10 cellular contexts compared by ENCODE assay signal in genomic region chr1:165829888-165830287, GRCh38. TPM values are rescaled to one million over a fixed set of nuclear protein-coding genes. Genes with fewer than 3 reads are reported as not detected.
DNase-seq lines count a peak whose midpoint lies in the region; ATAC-seq and TF ChIP-seq lines count a peak whose summit lies in the region.
"Had no signal": no experiment of that assay in that cellular context is flagged by ENCODE, and none has a peak within 500 bp of the region (broad histone marks: within the 10 kb centered on the region; RNA-seq: fewer than 3 reads in every experiment).

No MANE protein-coding gene starts in this region.

- no peak overlapping the region for H3K18ac ChIP-seq in trophoblast cell (ENCODE audit: low read length)

- H3K4me3 ChIP-seq in Karpas-422 (ENCODE audit: low read length): peak overlapping the region; percentile 90
- peak overlapping the region; percentile 81 to 89 (median 85) for H3K4me3 ChIP-seq in mammary epithelial cell (replicated peaks in 1 of 3; ENCODE audit: insufficient read depth in 1 of 3, low read depth in 2 of 3, low read length in 3 of 3)
- no peak overlapping the region for H3K4me3 ChIP-seq in trophoblast cell (ENCODE audit: low read depth, low read length)

- no peak overlapping the region for H2BK12ac ChIP-seq in trophoblast cell (ENCODE audit: low read length)

- no TSS peak for BruUV-seq in mammary epithelial cell (replicated peaks; lab: Mats Ljungman, UMichigan)

- no peak for ATAC-seq in GM21390 (IDR thresholded peaks at IDR 0.05; ENCODE audit: unreplicated experiment)

- H3K4me2 ChIP-seq in Karpas-422 (ENCODE audit: low read depth, low read length, poor library complexity, severe bottlenecking) (peak overlapping the region; percentile 92), mammary epithelial cell (ENCODE audit: insufficient read depth, low read depth, low read length) (peak overlapping the region; percentile 89), trophoblast cell (ENCODE audit: low read length) (no peak overlapping the region)

- H3K9me3 ChIP-seq in Karpas-422 (ENCODE audit: low read length) (no peaks in the 10 kb centered on the region), mammary epithelial cell (replicated peaks; ENCODE audit: insufficient read depth, low read length) (no peaks in the 10 kb centered on the region), trophoblast cell (ENCODE audit: insufficient read depth, low read depth, low read length) (no peaks in the 10 kb centered on the region)

- H3K4me1 ChIP-seq in Karpas-422 (ENCODE audit: low read length): peaks cover 33% of the 10 kb centered on the region
- H3K4me1 ChIP-seq in mammary epithelial cell (ENCODE audit: insufficient read depth, low read length): peaks cover 13% of the 10 kb centered on the region
- H3K4me1 ChIP-seq in trophoblast cell (ENCODE audit: control insufficient read depth in 1 of 2, insufficient read depth in 2 of 2, low read length in 2 of 2): peaks cover 5 to 14% of the 10 kb centered on the region in 2 experiments

- no peak overlapping the region for H4K8ac ChIP-seq in trophoblast cell (ENCODE audit: low read depth, low read length)

- no peak overlapping the region for H2BK5ac ChIP-seq in trophoblast cell (ENCODE audit: low read depth, low read length, poor library complexity)

- no peak overlapping the region for H4K12ac ChIP-seq in trophoblast cell (ENCODE audit: low read depth, low read length)

- TF ChIP-seq CTCF in mammary epithelial cell (conservative IDR thresholded peaks at IDR 0.05 in 1 of 2, IDR thresholded peaks at IDR 0.05 in 1 of 2; ENCODE audit: extremely low read depth in 1 of 2, insufficient read depth in 1 of 2, low read depth in 1 of 2, low read length in 2 of 2): no peak

- in situ Hi-C loops in mammary epithelial cell (cut with MboI; ENCODE audit: low sequenced_read_pairs in 2 of 2): loop anchor here in 1 of 2 donors (10.0 kb wide), 1 partner anchor 65 kb away; the partner anchor contains the start of gene TMCO1

- CTCF ChIA-PET in mammary epithelial cell (lab: Charles Lee; ENCODE audit: low non-redundant PET): no interaction called here

- peaks cover 14% of the 10 kb centered on the region for H3K79me1 ChIP-seq in trophoblast cell (ENCODE audit: low read length)

- H4K20me1 ChIP-seq in Karpas-422 (ENCODE audit: insufficient read depth, low read depth, low read length) (peaks cover 6% of the 10 kb centered on the region; the same call in 1 of the 2 replicates), mammary epithelial cell (ENCODE audit: insufficient read depth, low read length) (peaks cover 13% of the 10 kb centered on the region)

- no peak overlapping the region for H3K23ac ChIP-seq in trophoblast cell (ENCODE audit: low read length)

- no peak overlapping the region for H2BK120ac ChIP-seq in trophoblast cell (ENCODE audit: insufficient read depth, low read length, poor library complexity)

- peak; percentile 18 for DNase-seq in NCI-H2171 treated with DMSO at 0.1 percent for 48 hours (lab: John Stamatoyannopoulos, UW)
- no peak for DNase-seq in NCI-H2171 (lab: John Stamatoyannopoulos, UW)
- no peak for DNase-seq in Karpas-422
- DNase-seq in mammary epithelial cell: no peak
- DNase-seq in trophoblast cell: no peak
- DNase-seq in H4 (ENCODE audit: low spot score): no peak
- DNase-seq in superior temporal gyrus (ENCODE audit: extremely low spot score): no peak
- DNase-seq: NCI-H1436, posterior cingulate gyrus had no signal

- H2AFZ ChIP-seq in Karpas-422 (ENCODE audit: low read length) (no peak overlapping the region), mammary epithelial cell (ENCODE audit: low read depth, low read length) (no peak overlapping the region), trophoblast cell (ENCODE audit: insufficient read depth, low read length, poor library complexity) (no peak overlapping the region)

- H2AK5ac ChIP-seq in trophoblast cell (ENCODE audit: low read length): no peak overlapping the region

- no peaks in the 10 kb centered on the region for H3K9me2 ChIP-seq in Karpas-422 (replicated peaks; ENCODE audit: insufficient read depth, low read length)

- no peak overlapping the region for H3K14ac ChIP-seq in trophoblast cell (ENCODE audit: low read length)

- peak overlapping the region; percentile 94 for H3K4ac ChIP-seq in trophoblast cell (ENCODE audit: low read depth, low read length)

- H3K27me3 ChIP-seq in Karpas-422 (ENCODE audit: low read length) (no peaks in the 10 kb centered on the region), mammary epithelial cell (ENCODE audit: insufficient read depth, low read length) (no peaks in the 10 kb centered on the region), trophoblast cell (ENCODE audit: insufficient read depth, low read length) (no peaks in the 10 kb centered on the region)

- H3K27ac ChIP-seq in Karpas-422 (ENCODE audit: low read length): peak overlapping the region; percentile 80; the same call in 1 of the 2 replicates
- peak overlapping the region; percentile 85 for H3K27ac ChIP-seq in mammary epithelial cell (ENCODE audit: insufficient read depth, low read depth, low read length)
- no peak overlapping the region for H3K27ac ChIP-seq in trophoblast cell (ENCODE audit: low read depth, low read length)

- intact Hi-C loops in mammary epithelial cell (cut with micrococcal nuclease): loop anchor here (1.0 to 2.0 kb wide), 5 partner anchors 41 to 199 kb away; partner anchors contain the start of genes MGST3 and TMCO1

- H3K79me2 ChIP-seq in Karpas-422 (ENCODE audit: low read length): peaks cover 73% of the 10 kb centered on the region
- H3K79me2 ChIP-seq in mammary epithelial cell (ENCODE audit: insufficient read depth, low read length): peaks cover 74% of the 10 kb centered on the region
- peaks cover 32% of the 10 kb centered on the region for H3K79me2 ChIP-seq in trophoblast cell (ENCODE audit: control insufficient read depth, insufficient read depth, low read length, poor library complexity)

- dilution Hi-C loops in mammary epithelial cell (cut with HindIII; ENCODE audit: low sequenced_read_pairs): loop anchor here (5.0 kb wide), 1 partner anchor 63 kb away; the partner anchor contains the start of gene TMCO1

- 50% methylated on average over 4 of the region's 4 CpGs for WGBS in mammary epithelial cell (ENCODE audit: low coverage, missing lambda C conversion rate)
- WGBS in trophoblast cell (ENCODE audit: extremely low coverage, insufficient coverage, insufficient read length): no CpG with 5 or more reads among the region's 4 CpGs

- H3K9ac ChIP-seq in Karpas-422 (ENCODE audit: low read length): peak overlapping the region; percentile 97
- peak overlapping the region; percentile 87 for H3K9ac ChIP-seq in mammary epithelial cell (ENCODE audit: insufficient read depth, low read length)
- no peak overlapping the region for H3K9ac ChIP-seq in trophoblast cell (ENCODE audit: low read length)

- no peak overlapping the region for H4K91ac ChIP-seq in trophoblast cell (ENCODE audit: low read depth, low read length)

- H3K36me3 ChIP-seq in Karpas-422 (ENCODE audit: insufficient read depth, low read length) (no peaks in the 10 kb centered on the region), mammary epithelial cell (ENCODE audit: insufficient read depth, low read length) (no peaks in the 10 kb centered on the region), trophoblast cell (ENCODE audit: control insufficient read depth in 1 of 2, insufficient read depth in 2 of 2, low read length in 2 of 2) (peaks cover 0 to 6% of the 10 kb centered on the region in 2 experiments)

RNA-seq across cellular contexts. Expression of gene UCK2, which starts 2.5 kb away (rescaled TPM):
- total RNA-seq in Karpas-422 (2014; rRNA removed; shearing (Covaris generic); ENCODE audit: low replicate concordance): 67.9 and 109 TPM in 2 replicates
- 100 to 1,000 TPM in 1 of 2 donors, 10 to 100 TPM in 1; 85.2 to 111 TPM for total RNA-seq in mammary epithelial cell
- 101 TPM for polyA plus RNA-seq in mammary epithelial cell
- 154 TPM for polyA minus RNA-seq in mammary epithelial cell
- polyA plus RNA-seq in trophoblast cell (2013): 77.1 and 81.6 TPM in 2 replicates
- 71.4 and 78.9 TPM in 2 replicates for total RNA-seq in H4 (2014; rRNA removed; shearing (Covaris generic))
